Comparison of ENCODE assay signal across 2 cellular contexts in the genomic region with DNA sequence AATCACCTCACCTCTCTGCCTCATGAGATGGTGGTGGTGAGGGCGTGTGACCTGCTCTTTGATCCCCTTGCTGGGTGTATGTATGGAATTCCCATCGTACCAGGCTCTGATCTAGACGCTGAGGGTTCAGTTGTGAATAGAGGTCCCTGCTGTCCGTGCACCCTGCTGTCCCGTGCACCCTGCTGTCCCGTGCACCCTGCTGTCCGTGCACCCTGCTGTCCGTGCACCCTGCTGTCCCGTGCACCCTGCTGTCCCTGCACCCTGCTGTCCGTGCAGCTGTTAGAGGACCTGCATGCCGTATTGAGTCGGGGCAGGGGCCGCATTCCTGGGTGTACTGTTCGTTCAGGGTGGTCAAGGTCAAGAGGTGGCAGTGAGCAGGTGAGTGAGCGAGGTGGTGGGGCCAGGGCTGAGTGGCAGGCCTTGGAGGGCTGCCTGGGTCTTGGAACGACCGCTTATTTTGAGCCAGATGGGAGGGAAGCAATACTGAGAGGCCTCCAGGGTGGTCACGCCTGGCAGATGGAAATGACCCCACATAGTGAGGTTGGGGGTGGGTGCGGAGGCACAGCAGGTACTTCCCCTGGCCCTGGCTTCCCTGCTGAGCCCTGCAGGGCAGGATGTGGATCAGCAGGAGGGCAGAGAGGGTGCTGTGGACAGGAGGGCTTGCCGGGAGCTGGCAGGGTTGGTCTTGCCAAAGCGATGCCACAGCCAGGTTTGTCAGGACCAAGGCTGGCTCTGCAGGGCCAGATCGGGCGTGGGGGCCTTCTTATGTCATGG.
TF ChIP-seq lines count a peak whose summit lies in the region.

No MANE protein-coding gene starts in this region.

TF ChIP-seq in SK-N-SH treated with all-trans-retinoic acid at 6 μM for 48 hours, 23 proteins besides CTCF, POLR2A, EP300 and RAD21 (continued from another document):
- TF ChIP-seq, protein P1, sequence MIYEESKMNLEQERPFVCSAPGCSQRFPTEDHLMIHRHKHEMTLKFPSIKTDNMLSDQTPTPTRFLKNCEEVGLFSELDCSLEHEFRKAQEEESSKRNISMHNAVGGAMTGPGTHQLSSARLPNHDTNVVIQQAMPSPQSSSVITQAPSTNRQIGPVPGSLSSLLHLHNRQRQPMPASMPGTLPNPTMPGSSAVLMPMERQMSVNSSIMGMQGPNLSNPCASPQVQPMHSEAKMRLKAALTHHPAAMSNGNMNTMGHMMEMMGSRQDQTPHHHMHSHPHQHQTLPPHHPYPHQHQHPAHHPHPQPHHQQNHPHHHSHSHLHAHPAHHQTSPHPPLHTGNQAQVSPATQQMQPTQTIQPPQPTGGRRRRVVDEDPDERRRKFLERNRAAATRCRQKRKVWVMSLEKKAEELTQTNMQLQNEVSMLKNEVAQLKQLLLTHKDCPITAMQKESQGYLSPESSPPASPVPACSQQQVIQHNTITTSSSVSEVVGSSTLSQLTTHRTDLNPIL (CRISPR knock-in tag; IDR thresholded peaks at IDR 0.05; ENCODE audit: low read depth), result no peak
- TF ChIP-seq ZNF8 (CRISPR knock-in tag; IDR thresholded peaks at IDR 0.05), result no peak
- no peak for TF ChIP-seq ISL1 (CRISPR knock-in tag; IDR thresholded peaks at IDR 0.05)
- TF ChIP-seq, protein P2, sequence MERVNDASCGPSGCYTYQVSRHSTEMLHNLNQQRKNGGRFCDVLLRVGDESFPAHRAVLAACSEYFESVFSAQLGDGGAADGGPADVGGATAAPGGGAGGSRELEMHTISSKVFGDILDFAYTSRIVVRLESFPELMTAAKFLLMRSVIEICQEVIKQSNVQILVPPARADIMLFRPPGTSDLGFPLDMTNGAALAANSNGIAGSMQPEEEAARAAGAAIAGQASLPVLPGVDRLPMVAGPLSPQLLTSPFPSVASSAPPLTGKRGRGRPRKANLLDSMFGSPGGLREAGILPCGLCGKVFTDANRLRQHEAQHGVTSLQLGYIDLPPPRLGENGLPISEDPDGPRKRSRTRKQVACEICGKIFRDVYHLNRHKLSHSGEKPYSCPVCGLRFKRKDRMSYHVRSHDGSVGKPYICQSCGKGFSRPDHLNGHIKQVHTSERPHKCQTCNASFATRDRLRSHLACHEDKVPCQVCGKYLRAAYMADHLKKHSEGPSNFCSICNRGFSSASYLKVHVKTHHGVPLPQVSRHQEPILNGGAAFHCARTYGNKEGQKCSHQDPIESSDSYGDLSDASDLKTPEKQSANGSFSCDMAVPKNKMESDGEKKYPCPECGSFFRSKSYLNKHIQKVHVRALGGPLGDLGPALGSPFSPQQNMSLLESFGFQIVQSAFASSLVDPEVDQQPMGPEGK (CRISPR knock-in tag; IDR thresholded peaks at IDR 0.05; ENCODE audit: borderline replicate concordance), result no peak
- no peak for TF ChIP-seq ESRRG (CRISPR knock-in tag; IDR thresholded peaks at IDR 0.05)
- TF ChIP-seq ZC3H10 (CRISPR knock-in tag; IDR thresholded peaks at IDR 0.05), result no peak
- no peak for TF ChIP-seq ZNF565 (CRISPR knock-in tag; conservative IDR thresholded peaks at IDR 0.05; ENCODE audit: low read depth)
- no peak for TF ChIP-seq TCF4 (CRISPR knock-in tag; IDR thresholded peaks at IDR 0.05; ENCODE audit: borderline replicate concordance)
- no peak for TF ChIP-seq SNAI2 (CRISPR knock-in tag; IDR thresholded peaks at IDR 0.05)
- no peak for TF ChIP-seq ARNTL (CRISPR knock-in tag; IDR thresholded peaks at IDR 0.05; ENCODE audit: borderline replicate concordance, low read depth)
- TF ChIP-seq, protein P3, sequence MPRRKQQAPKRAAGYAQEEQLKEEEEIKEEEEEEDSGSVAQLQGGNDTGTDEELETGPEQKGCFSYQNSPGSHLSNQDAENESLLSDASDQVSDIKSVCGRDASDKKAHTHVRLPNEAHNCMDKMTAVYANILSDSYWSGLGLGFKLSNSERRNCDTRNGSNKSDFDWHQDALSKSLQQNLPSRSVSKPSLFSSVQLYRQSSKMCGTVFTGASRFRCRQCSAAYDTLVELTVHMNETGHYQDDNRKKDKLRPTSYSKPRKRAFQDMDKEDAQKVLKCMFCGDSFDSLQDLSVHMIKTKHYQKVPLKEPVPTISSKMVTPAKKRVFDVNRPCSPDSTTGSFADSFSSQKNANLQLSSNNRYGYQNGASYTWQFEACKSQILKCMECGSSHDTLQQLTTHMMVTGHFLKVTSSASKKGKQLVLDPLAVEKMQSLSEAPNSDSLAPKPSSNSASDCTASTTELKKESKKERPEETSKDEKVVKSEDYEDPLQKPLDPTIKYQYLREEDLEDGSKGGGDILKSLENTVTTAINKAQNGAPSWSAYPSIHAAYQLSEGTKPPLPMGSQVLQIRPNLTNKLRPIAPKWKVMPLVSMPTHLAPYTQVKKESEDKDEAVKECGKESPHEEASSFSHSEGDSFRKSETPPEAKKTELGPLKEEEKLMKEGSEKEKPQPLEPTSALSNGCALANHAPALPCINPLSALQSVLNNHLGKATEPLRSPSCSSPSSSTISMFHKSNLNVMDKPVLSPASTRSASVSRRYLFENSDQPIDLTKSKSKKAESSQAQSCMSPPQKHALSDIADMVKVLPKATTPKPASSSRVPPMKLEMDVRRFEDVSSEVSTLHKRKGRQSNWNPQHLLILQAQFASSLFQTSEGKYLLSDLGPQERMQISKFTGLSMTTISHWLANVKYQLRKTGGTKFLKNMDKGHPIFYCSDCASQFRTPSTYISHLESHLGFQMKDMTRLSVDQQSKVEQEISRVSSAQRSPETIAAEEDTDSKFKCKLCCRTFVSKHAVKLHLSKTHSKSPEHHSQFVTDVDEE (CRISPR knock-in tag; IDR thresholded peaks at IDR 0.05), result no peak
- no peak for TF ChIP-seq CSDC2 (CRISPR knock-in tag; IDR thresholded peaks at IDR 0.05)
- no peak for TF ChIP-seq GLIS3 (CRISPR knock-in tag; IDR thresholded peaks at IDR 0.05)
- no peak for TF ChIP-seq OSR1 (CRISPR knock-in tag; IDR thresholded peaks at IDR 0.05)
- no peak for TF ChIP-seq BACH2 (CRISPR knock-in tag; IDR thresholded peaks at IDR 0.05; ENCODE audit: borderline replicate concordance)
- TF ChIP-seq TOX (CRISPR knock-in tag; IDR thresholded peaks at IDR 0.05; ENCODE audit: borderline replicate concordance), result no peak

TF ChIP-seq in SK-N-SH, 30 proteins besides CTCF, POLR2A, EP300 and RAD21 (continued from another document):
- TF ChIP-seq, protein P4, sequence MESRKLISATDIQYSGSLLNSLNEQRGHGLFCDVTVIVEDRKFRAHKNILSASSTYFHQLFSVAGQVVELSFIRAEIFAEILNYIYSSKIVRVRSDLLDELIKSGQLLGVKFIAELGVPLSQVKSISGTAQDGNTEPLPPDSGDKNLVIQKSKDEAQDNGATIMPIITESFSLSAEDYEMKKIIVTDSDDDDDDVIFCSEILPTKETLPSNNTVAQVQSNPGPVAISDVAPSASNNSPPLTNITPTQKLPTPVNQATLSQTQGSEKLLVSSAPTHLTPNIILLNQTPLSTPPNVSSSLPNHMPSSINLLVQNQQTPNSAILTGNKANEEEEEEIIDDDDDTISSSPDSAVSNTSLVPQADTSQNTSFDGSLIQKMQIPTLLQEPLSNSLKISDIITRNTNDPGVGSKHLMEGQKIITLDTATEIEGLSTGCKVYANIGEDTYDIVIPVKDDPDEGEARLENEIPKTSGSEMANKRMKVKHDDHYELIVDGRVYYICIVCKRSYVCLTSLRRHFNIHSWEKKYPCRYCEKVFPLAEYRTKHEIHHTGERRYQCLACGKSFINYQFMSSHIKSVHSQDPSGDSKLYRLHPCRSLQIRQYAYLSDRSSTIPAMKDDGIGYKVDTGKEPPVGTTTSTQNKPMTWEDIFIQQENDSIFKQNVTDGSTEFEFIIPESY (IDR thresholded peaks at IDR 0.05; ENCODE audit: borderline replicate concordance, low read depth), result no peak
- TF ChIP-seq, protein P5, sequence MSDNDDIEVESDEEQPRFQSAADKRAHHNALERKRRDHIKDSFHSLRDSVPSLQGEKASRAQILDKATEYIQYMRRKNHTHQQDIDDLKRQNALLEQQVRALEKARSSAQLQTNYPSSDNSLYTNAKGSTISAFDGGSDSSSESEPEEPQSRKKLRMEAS (IDR thresholded peaks at IDR 0.05; ENCODE audit: low read depth), result no peak
- TF ChIP-seq TEAD4 (IDR thresholded peaks at IDR 0.05; ENCODE audit: borderline replicate concordance, insufficient read depth), result no peak
TF ChIP-seq in SK-N-SH: peak in this region for 0.
